In the genomic region with DNA sequence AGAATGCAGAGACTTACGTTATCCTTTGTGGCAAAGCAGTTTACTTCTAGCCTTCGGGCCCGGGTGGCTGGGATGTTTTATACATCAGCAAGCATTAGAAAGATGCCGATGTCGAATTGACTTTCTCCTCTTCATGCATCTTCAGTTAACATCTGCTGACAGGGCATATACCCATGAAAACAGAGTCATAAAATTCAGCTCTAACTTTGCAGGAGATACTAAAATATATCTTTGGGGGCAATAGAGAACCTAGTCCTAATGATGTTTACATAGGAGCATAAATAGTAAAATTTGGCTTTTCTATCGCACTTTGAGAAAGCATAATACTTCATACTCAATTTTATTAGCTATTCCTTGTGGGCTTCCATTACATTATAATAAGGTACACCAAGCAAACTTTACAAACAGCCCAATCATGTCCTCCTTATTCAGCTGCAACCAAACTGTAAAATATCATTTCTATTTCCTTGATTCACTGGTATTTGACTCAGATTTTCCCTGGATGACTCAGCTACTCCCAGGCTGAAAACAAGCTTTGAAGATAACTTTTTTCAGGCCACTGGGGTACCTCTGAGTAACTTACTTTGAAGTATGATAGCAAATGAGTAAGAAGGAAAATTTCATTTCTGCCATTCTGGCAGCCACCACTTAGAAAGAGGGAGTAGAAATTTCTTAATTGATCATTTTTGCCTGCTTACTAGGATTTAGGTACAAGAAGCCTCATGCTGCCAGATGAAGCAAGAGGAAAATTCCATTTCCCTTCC, we compare ENCODE assay signal across 1 cellular context.
TF ChIP-seq lines count a peak whose summit lies in the region.

No MANE protein-coding gene starts in this region.

TF ChIP-seq in HCT116, 20 proteins besides CTCF, POLR2A, EP300 and RAD21 (continued from another document):
- TF ChIP-seq, protein P1, sequence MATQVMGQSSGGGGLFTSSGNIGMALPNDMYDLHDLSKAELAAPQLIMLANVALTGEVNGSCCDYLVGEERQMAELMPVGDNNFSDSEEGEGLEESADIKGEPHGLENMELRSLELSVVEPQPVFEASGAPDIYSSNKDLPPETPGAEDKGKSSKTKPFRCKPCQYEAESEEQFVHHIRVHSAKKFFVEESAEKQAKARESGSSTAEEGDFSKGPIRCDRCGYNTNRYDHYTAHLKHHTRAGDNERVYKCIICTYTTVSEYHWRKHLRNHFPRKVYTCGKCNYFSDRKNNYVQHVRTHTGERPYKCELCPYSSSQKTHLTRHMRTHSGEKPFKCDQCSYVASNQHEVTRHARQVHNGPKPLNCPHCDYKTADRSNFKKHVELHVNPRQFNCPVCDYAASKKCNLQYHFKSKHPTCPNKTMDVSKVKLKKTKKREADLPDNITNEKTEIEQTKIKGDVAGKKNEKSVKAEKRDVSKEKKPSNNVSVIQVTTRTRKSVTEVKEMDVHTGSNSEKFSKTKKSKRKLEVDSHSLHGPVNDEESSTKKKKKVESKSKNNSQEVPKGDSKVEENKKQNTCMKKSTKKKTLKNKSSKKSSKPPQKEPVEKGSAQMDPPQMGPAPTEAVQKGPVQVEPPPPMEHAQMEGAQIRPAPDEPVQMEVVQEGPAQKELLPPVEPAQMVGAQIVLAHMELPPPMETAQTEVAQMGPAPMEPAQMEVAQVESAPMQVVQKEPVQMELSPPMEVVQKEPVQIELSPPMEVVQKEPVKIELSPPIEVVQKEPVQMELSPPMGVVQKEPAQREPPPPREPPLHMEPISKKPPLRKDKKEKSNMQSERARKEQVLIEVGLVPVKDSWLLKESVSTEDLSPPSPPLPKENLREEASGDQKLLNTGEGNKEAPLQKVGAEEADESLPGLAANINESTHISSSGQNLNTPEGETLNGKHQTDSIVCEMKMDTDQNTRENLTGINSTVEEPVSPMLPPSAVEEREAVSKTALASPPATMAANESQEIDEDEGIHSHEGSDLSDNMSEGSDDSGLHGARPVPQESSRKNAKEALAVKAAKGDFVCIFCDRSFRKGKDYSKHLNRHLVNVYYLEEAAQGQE (IDR thresholded peaks at IDR 0.05; ENCODE audit: low read depth) = no peak
- TF ChIP-seq ZNF274 (IDR thresholded peaks at IDR 0.05; ENCODE audit: low read depth, low read length) (no peak), SIN3A (IDR thresholded peaks at IDR 0.05; ENCODE audit: low read depth) (peak; percentile 82), JUND (IDR thresholded peaks at IDR 0.05) (peak; percentile 100), ZFX (IDR thresholded peaks at IDR 0.05) (no peak)
- TF ChIP-seq, protein P2, sequence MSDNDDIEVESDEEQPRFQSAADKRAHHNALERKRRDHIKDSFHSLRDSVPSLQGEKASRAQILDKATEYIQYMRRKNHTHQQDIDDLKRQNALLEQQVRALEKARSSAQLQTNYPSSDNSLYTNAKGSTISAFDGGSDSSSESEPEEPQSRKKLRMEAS (IDR thresholded peaks at IDR 0.05) = peak; percentile 56
